Comparison of ENCODE assay signal across 1 cellular context in genomic region chr4:74378573-74378972, GRCh38.
TF ChIP-seq lines count a peak whose summit lies in the region.

No MANE protein-coding gene starts in this region.

TF ChIP-seq in HCT116, 20 proteins besides CTCF, POLR2A, EP300 and RAD21 (continued from another document):
- TF ChIP-seq, protein P1, sequence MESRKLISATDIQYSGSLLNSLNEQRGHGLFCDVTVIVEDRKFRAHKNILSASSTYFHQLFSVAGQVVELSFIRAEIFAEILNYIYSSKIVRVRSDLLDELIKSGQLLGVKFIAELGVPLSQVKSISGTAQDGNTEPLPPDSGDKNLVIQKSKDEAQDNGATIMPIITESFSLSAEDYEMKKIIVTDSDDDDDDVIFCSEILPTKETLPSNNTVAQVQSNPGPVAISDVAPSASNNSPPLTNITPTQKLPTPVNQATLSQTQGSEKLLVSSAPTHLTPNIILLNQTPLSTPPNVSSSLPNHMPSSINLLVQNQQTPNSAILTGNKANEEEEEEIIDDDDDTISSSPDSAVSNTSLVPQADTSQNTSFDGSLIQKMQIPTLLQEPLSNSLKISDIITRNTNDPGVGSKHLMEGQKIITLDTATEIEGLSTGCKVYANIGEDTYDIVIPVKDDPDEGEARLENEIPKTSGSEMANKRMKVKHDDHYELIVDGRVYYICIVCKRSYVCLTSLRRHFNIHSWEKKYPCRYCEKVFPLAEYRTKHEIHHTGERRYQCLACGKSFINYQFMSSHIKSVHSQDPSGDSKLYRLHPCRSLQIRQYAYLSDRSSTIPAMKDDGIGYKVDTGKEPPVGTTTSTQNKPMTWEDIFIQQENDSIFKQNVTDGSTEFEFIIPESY (IDR thresholded peaks at IDR 0.05; ENCODE audit: extremely low read depth, insufficient replicate concordance, low read length) = no peak
- no peak for TF ChIP-seq JUND (IDR thresholded peaks at IDR 0.05)
- no peak for TF ChIP-seq TCF7L2 (IDR thresholded peaks at IDR 0.05; ENCODE audit: borderline replicate concordance, extremely low read depth, insufficient read depth, insufficient read length)
- TF ChIP-seq ELF1 (IDR thresholded peaks at IDR 0.05; ENCODE audit: borderline replicate concordance, low read depth) = no peak
- TF ChIP-seq ZNF274 (IDR thresholded peaks at IDR 0.05; ENCODE audit: low read depth, low read length) = no peak
- no peak for TF ChIP-seq CEBPB (IDR thresholded peaks at IDR 0.05; ENCODE audit: low read depth)
